2 cellular contexts compared by ENCODE assay signal in the genomic region with DNA sequence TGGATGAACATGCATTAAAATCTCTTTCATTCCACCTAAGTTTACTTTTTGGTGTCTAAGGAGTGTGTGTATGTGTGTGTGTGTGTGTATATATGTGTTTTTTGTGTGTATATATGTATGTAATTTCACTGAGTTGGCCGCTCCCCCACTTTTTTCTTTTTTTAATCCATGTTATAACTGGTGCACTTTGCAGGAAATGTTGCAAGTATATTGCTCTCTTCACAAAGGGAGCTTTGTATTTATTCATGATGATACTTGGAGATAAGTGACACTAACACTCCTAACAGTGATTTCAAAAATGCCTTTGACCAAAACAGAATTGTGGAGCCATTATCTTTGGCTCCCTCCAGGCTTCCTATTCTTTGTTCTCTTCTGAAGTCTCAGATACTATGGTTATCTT.
TF ChIP-seq lines count a peak whose summit lies in the region.

No MANE protein-coding gene starts in this region.

TF ChIP-seq in SK-N-SH, 30 proteins besides CTCF, POLR2A, EP300 and RAD21 (continued from another document):
- TF ChIP-seq NRF1 (IDR thresholded peaks at IDR 0.05; ENCODE audit: low read depth, low read length) (no peak), YY1 (IDR thresholded peaks at IDR 0.05; ENCODE audit: low read depth) (no peak), GABPA (IDR thresholded peaks at IDR 0.05; ENCODE audit: low read depth) (no peak), MEF2A (IDR thresholded peaks at IDR 0.05; ENCODE audit: borderline replicate concordance, low read depth) (no peak), RFX5 (IDR thresholded peaks at IDR 0.05; ENCODE audit: low read length) (no peak), TEAD4 (IDR thresholded peaks at IDR 0.05; ENCODE audit: borderline replicate concordance, insufficient read depth) (no peak), MXI1 (IDR thresholded peaks at IDR 0.05; ENCODE audit: low read depth, low read length) (no peak)
- TF ChIP-seq, protein P1, sequence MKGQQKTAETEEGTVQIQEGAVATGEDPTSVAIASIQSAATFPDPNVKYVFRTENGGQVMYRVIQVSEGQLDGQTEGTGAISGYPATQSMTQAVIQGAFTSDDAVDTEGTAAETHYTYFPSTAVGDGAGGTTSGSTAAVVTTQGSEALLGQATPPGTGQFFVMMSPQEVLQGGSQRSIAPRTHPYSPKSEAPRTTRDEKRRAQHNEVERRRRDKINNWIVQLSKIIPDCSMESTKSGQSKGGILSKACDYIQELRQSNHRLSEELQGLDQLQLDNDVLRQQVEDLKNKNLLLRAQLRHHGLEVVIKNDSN (IDR thresholded peaks at IDR 0.05; ENCODE audit: borderline replicate concordance, low read depth) = no peak

TF ChIP-seq in SK-N-SH treated with all-trans-retinoic acid at 6 μM for 48 hours, 23 proteins besides CTCF, POLR2A, EP300 and RAD21 (continued from another document):
- no peak for TF ChIP-seq ZC3H10 (CRISPR knock-in tag; IDR thresholded peaks at IDR 0.05)
- no peak for TF ChIP-seq BACH2 (CRISPR knock-in tag; IDR thresholded peaks at IDR 0.05; ENCODE audit: borderline replicate concordance)
- no peak for TF ChIP-seq ZNF70 (CRISPR knock-in tag; IDR thresholded peaks at IDR 0.05)
- no peak for TF ChIP-seq RARB (CRISPR knock-in tag; IDR thresholded peaks at IDR 0.05)
- no peak for TF ChIP-seq ZFP3 (CRISPR knock-in tag; IDR thresholded peaks at IDR 0.05)
